ENCODE assay signal across 2 cellular contexts in the genomic region with DNA sequence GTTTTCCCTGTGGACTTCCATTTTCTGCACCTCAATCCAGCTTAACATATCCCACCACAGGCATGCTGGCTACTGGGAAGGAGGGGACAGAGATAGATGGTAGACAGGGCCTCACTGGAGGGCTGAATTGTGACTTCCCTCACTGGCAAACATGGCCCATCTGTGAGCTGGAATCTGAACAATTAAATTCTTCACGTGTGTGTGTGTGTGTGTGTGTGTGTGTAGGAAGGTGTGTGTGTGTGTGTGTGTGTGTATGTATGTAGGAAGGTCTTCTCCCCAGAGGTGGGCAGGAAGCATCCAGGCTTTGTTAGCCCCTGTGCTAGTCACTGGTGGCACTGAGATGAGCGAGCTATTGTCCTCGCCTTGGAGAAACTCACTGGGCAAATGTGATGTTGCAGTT.
TF ChIP-seq lines count a peak whose summit lies in the region.

No MANE protein-coding gene starts in this region.

TF ChIP-seq in IMR-90, 13 proteins besides CTCF, POLR2A, EP300 and RAD21 (continued from another document):
- no peak for TF ChIP-seq CHD1 (IDR thresholded peaks at IDR 0.05; ENCODE audit: low read depth, low read length)
- TF ChIP-seq RFX5 (IDR thresholded peaks at IDR 0.05; ENCODE audit: low read depth, low read length): no peak

TF ChIP-seq in WTC11, 78 proteins besides CTCF, POLR2A, EP300 and RAD21 (continued from another document):
- TF ChIP-seq ZSCAN18 (CRISPR knock-in tag; IDR thresholded peaks at IDR 0.05) (no peak), CREM (CRISPR knock-in tag; IDR thresholded peaks at IDR 0.05) (no peak), RORB (CRISPR knock-in tag; IDR thresholded peaks at IDR 0.05) (no peak), PRRX2 (CRISPR knock-in tag; IDR thresholded peaks at IDR 0.05) (no peak), CBFB (CRISPR knock-in tag; IDR thresholded peaks at IDR 0.05; ENCODE audit: low read depth) (no peak), OVOL2 (CRISPR knock-in tag; IDR thresholded peaks at IDR 0.05; ENCODE audit: borderline replicate concordance) (no peak), ZNF512 (CRISPR knock-in tag; IDR thresholded peaks at IDR 0.05; ENCODE audit: borderline replicate concordance) (no peak), ZNF671 (CRISPR knock-in tag; IDR thresholded peaks at IDR 0.05) (no peak), NR2C2 (CRISPR knock-in tag; IDR thresholded peaks at IDR 0.05) (no peak), FOXJ3 (CRISPR knock-in tag; IDR thresholded peaks at IDR 0.05; ENCODE audit: borderline replicate concordance) (no peak), ELF4 (CRISPR knock-in tag; IDR thresholded peaks at IDR 0.05; ENCODE audit: low read depth) (no peak), ZNF263 (CRISPR knock-in tag; IDR thresholded peaks at IDR 0.05; ENCODE audit: low read depth) (no peak)
- TF ChIP-seq, protein P1, sequence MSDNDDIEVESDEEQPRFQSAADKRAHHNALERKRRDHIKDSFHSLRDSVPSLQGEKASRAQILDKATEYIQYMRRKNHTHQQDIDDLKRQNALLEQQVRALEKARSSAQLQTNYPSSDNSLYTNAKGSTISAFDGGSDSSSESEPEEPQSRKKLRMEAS (CRISPR knock-in tag; IDR thresholded peaks at IDR 0.05): no peak
- TF ChIP-seq, protein P2, sequence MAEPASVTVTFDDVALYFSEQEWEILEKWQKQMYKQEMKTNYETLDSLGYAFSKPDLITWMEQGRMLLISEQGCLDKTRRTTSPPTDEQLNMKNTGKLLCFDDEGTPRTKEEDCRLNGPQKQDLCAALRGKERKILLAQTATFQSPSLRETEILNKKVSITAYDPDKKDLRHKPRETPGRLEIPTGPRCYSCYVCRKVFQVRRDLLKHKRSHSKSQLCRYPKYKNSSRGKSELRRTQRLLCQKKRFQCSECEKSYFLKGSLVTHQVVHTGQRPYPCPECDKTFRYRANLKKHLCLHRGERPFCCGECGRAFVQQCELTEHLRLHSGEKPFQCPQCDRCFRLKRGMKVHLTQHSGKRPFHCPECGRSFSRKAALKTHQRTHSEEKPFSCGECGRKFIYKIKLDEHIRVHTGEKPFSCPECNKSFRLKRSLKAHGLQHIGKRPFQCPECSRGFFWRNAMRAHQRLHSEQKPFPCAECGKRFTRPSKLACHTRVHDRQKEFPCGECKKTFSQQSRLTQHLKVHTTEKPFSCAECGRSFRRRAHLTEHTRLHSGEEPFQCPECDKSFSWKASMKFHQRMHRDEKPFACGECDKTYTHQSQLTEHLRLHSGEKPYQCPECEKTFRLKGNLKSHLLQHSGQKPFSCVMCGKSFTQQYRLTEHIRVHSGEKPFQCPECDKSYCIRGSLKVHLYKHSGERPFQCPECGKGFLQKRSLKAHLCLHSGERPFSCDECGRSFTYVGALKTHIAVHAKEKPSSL (CRISPR knock-in tag; conservative IDR thresholded peaks at IDR 0.05): no peak
- TF ChIP-seq, protein P3, sequence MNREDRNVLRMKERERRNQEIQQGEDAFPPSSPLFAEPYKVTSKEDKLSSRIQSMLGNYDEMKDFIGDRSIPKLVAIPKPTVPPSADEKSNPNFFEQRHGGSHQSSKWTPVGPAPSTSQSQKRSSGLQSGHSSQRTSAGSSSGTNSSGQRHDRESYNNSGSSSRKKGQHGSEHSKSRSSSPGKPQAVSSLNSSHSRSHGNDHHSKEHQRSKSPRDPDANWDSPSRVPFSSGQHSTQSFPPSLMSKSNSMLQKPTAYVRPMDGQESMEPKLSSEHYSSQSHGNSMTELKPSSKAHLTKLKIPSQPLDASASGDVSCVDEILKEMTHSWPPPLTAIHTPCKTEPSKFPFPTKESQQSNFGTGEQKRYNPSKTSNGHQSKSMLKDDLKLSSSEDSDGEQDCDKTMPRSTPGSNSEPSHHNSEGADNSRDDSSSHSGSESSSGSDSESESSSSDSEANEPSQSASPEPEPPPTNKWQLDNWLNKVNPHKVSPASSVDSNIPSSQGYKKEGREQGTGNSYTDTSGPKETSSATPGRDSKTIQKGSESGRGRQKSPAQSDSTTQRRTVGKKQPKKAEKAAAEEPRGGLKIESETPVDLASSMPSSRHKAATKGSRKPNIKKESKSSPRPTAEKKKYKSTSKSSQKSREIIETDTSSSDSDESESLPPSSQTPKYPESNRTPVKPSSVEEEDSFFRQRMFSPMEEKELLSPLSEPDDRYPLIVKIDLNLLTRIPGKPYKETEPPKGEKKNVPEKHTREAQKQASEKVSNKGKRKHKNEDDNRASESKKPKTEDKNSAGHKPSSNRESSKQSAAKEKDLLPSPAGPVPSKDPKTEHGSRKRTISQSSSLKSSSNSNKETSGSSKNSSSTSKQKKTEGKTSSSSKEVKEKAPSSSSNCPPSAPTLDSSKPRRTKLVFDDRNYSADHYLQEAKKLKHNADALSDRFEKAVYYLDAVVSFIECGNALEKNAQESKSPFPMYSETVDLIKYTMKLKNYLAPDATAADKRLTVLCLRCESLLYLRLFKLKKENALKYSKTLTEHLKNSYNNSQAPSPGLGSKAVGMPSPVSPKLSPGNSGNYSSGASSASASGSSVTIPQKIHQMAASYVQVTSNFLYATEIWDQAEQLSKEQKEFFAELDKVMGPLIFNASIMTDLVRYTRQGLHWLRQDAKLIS (CRISPR knock-in tag; IDR thresholded peaks at IDR 0.05; ENCODE audit: borderline replicate concordance): no peak
TF ChIP-seq in WTC11: peak in this region for 0.
